1 cellular context compared by ENCODE assay signal in the genomic region with DNA sequence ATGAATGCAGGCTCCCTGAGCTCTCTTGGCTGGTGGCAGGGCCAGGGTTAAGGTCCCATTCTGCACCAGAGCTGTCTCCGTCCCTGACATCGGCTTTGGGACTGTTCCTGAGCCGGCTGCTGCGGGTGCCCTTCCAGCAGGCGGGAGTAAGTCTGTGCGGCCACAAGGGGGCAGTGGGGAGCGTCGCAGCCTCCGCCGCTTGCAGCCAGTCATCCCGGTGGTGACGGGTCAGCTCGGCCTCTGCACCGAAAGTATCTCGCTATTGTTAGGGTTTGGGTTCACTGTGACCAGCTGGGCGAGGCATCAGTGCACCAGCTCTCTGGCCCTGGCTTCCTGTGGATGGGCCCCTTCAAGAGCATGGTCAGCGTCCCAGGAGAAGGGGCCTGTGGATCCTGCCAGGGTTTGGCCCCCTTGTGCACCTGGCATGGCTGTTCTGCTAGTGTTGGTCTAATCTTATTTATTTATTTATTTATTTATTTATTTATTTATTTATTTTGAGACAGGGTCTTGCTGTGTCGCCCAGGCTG.
TF ChIP-seq lines count a peak whose summit lies in the region.

No MANE protein-coding gene starts in this region.

TF ChIP-seq in endothelial cell of umbilical vein, 7 proteins besides CTCF, POLR2A, EP300 and RAD21:
- TF ChIP-seq, protein P1, sequence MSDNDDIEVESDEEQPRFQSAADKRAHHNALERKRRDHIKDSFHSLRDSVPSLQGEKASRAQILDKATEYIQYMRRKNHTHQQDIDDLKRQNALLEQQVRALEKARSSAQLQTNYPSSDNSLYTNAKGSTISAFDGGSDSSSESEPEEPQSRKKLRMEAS (IDR thresholded peaks at IDR 0.05; ENCODE audit: insufficient read depth, insufficient read length): no peak
- TF ChIP-seq POLR2AphosphoS5 (IDR thresholded peaks at IDR 0.05; ENCODE audit: insufficient read depth, low read depth, low read length) (peak; percentile 39), EZH2 (IDR thresholded peaks at IDR 0.05; ENCODE audit: borderline replicate concordance, low read depth, low read length, severe bottlenecking) (no peak), MYC (IDR thresholded peaks at IDR 0.05; ENCODE audit: low read depth, low read length) (no peak)
